Comparison of ENCODE assay signal across 8 cellular contexts in genomic region chr16:22008215-22009142, GRCh38. TPM values are rescaled to one million over a fixed set of nuclear protein-coding genes. Genes with fewer than 3 reads are reported as not detected.
DNase-seq lines count a peak whose midpoint lies in the region; ATAC-seq, FAIRE-seq and TF ChIP-seq lines count a peak whose summit lies in the region.

No MANE protein-coding gene starts in this region.

- DNase-seq in A549 (ENCODE audit: low read depth in 1 of 2, low spot score in 1 of 2) (peak; percentile 16 to 35), MM.1S (no peak), adipocyte (ENCODE audit: low read depth) (peak; percentile 64), skeletal muscle cell (ENCODE audit: low read depth) (no peak), foreskin melanocyte (no peak)

- H3K9ac ChIP-seq in MM.1S (ENCODE audit: low read length) (peak overlapping the region; percentile 77), adipocyte (ENCODE audit: low read length) (peak overlapping the region; percentile 85)

- H3K36me3 ChIP-seq in MM.1S (replicated peaks; ENCODE audit: insufficient read depth, low read length) (no peaks in the 10 kb centered on the region), adipocyte (ENCODE audit: control insufficient read depth, insufficient read depth, low read length, severe bottlenecking) (no peaks in the 10 kb centered on the region)

- H3K4me2 ChIP-seq in A549, result peak overlapping the region; percentile 100
- peak overlapping the region; percentile 69 for H3K4me2 ChIP-seq in MM.1S (ENCODE audit: low read depth, low read length)

- H3K27me3 ChIP-seq in MM.1S (replicated peaks; ENCODE audit: insufficient read depth, low read length) (no peaks in the 10 kb centered on the region), adipocyte (replicated peaks; ENCODE audit: control insufficient read depth, insufficient read depth, low read length) (no peaks in the 10 kb centered on the region)

- H3K9me3 ChIP-seq in A549 (no peaks in the 10 kb centered on the region), MM.1S (replicated peaks; ENCODE audit: insufficient read depth, low read length) (no peaks in the 10 kb centered on the region), adipocyte (ENCODE audit: control insufficient read depth, low read length) (no peaks in the 10 kb centered on the region)

- H3K4me3 ChIP-seq in A549, result peak overlapping the region; percentile 90
- H3K4me3 ChIP-seq in MM.1S (ENCODE audit: low read length), result peak overlapping the region; percentile 92
- peak overlapping the region; percentile 89 for H3K4me3 ChIP-seq in adipocyte (ENCODE audit: low read length)
- H3K4me3 ChIP-seq in iPS-11a (ENCODE audit: low read depth, low read length), result peak overlapping the region; percentile 80
- peak overlapping the region; percentile 91 for H3K4me3 ChIP-seq in skeletal muscle cell (ENCODE audit: low read depth, low read length)

- peaks cover 6% of the 10 kb centered on the region; the same call in 1 of the 2 replicates for H3F3A ChIP-seq in MM.1S (ENCODE audit: insufficient read depth, low read length)

- no peak for TF ChIP-seq EP300 in A549 (IDR thresholded peaks at IDR 0.05)

- no peak for TF ChIP-seq CTCF in A549 (IDR thresholded peaks at IDR 0.05)
- no peak for TF ChIP-seq CTCF in MM.1S (IDR thresholded peaks at IDR 0.05; ENCODE audit: low read length)

- no peak for TF ChIP-seq POLR2A in A549 (IDR thresholded peaks at IDR 0.05; ENCODE audit: low read length)

- POLR2A ChIA-PET in A549 (lab: Yijun Ruan, JAX), result interaction anchor here (1.0 to 2.7 kb wide), 7 partner anchors 8 to 180 kb away, joined by 3 to 17 read pairs (median 6); partner anchors contain the start of gene UQCRC2

- WGBS in A549 (ENCODE audit: missing lambda C conversion rate), result 2% methylated on average over 32 of the region's 70 CpGs

- no peaks in the 10 kb centered on the region for H3K9me2 ChIP-seq in MM.1S (replicated peaks; ENCODE audit: insufficient read depth, low read length)

- peak; percentile 31 to 38; a peak in 5 of 6 replicates for ATAC-seq in A549
- ATAC-seq in GM19023 (IDR thresholded peaks at IDR 0.05; ENCODE audit: unreplicated experiment), result peak; percentile 35
- ATAC-seq in GM21447 (IDR thresholded peaks at IDR 0.05; ENCODE audit: unreplicated experiment), result no peak

- no peak for FAIRE-seq in A549 (lab: Jason Lieb, UNC)

- H4K20me1 ChIP-seq in MM.1S (ENCODE audit: insufficient read depth, low read length), result no peaks in the 10 kb centered on the region

- H3K79me2 ChIP-seq in MM.1S (ENCODE audit: low read length), result peaks cover 48% of the 10 kb centered on the region

- no peak for TF ChIP-seq RAD21 in A549 (conservative IDR thresholded peaks at IDR 0.05 in 1 of 2, IDR thresholded peaks at IDR 0.05 in 1 of 2)

- peak overlapping the region; percentile 91 to 93 for H3K27ac ChIP-seq in A549
- H3K27ac ChIP-seq in MM.1S (ENCODE audit: low read length), result no peak overlapping the region

- H3K4me1 ChIP-seq in A549 (peaks cover 13% of the 10 kb centered on the region; the same call in 2 of the 3 replicates), MM.1S (ENCODE audit: low read length) (peaks cover 13% of the 10 kb centered on the region), adipocyte (ENCODE audit: control insufficient read depth, insufficient read depth, low read length) (peaks cover 11% of the 10 kb centered on the region)

- H2AFZ ChIP-seq in MM.1S (ENCODE audit: low read length), result peak overlapping the region; percentile 72

- CTCF ChIA-PET in A549 (lab: Yijun Ruan, JAX), result interaction anchor here (0.9 to 13.7 kb wide), 9 partner anchors 9 to 180 kb away, joined by 3 to 226 read pairs (median 4); partner anchors contain the start of genes PDZD9 and UQCRC2

TF ChIP-seq in A549, 52 proteins besides CTCF, POLR2A, EP300 and RAD21:
- TF ChIP-seq HES2 (IDR thresholded peaks at IDR 0.05) (no peak), BCL3 (IDR thresholded peaks at IDR 0.05) (peak; percentile 22; the same call in 1 of the 3 replicates), JUN (IDR thresholded peaks at IDR 0.05) (0 out of 5 replicates have a peak, but pooled peaks of 1 of the 2 experiments have one; percentile 25), HEYL (CRISPR knock-in tag; IDR thresholded peaks at IDR 0.05) (no peak)

RNA-seq across cellular contexts. Expression of gene MOSMO, which starts 0.6 kb away (rescaled TPM):
- polyA plus RNA-seq in A549 (2011; rRNA removed) (14.4 and 14.7 TPM in 2 replicates), A549 (2017; fragmentation: RNase III; extraction: RNeasy Plus Mini Kit Qiagen cat#74134 plus additional on column Dnase treatment) (9.6 to 10.6 TPM (median 9.7 TPM) in 3 replicates)
- 3.9 and 4.7 TPM in 2 replicates for polyA plus RNA-seq in A549 (2012; cell fraction: cytosol; rRNA removed)
- polyA plus RNA-seq in A549 (2012; cell fraction: nucleus; rRNA removed), result 4.9 and 6.7 TPM in 2 replicates
- polyA minus RNA-seq in A549 (2011; rRNA and poly(A)+ RNA removed), result 4.9 and 7.2 TPM in 2 replicates

RNA-seq across cellular contexts. Expression of gene PDZD9, which starts 7.6 kb away (rescaled TPM):
- polyA plus RNA-seq in A549 (2011; rRNA removed) (not detected in 2 replicates), A549 (2017; fragmentation: RNase III; extraction: RNeasy Plus Mini Kit Qiagen cat#74134 plus additional on column Dnase treatment) (not detected in 3 replicates)
- polyA plus RNA-seq in A549 (2012; cell fraction: cytosol; rRNA removed), result not detected in 2 replicates
- not detected in 2 replicates for polyA plus RNA-seq in A549 (2012; cell fraction: nucleus; rRNA removed)
- not detected in 2 replicates for polyA minus RNA-seq in A549 (2011; rRNA and poly(A)+ RNA removed)

RNA-seq across cellular contexts. Expression of gene UQCRC2, which starts 55.3 kb away (rescaled TPM):
- polyA plus RNA-seq in A549 (2011; rRNA removed) (257 and 295 TPM in 2 replicates), A549 (2017; fragmentation: RNase III; extraction: RNeasy Plus Mini Kit Qiagen cat#74134 plus additional on column Dnase treatment) (233 to 253 TPM (median 237 TPM) in 3 replicates)
- 156 and 179 TPM in 2 replicates for polyA plus RNA-seq in A549 (2012; cell fraction: cytosol; rRNA removed)
- 110 and 153 TPM in 2 replicates for polyA plus RNA-seq in A549 (2012; cell fraction: nucleus; rRNA removed)
- 239 and 246 TPM in 2 replicates for polyA minus RNA-seq in A549 (2011; rRNA and poly(A)+ RNA removed)

Comparison
In these comparisons a context has a peak if more than half of its experiments do, and no peak if none do; other contexts are left out.
1. DNase-seq: peak in A549 (2 of 2) and adipocyte (single experiment); none in MM.1S (single experiment), skeletal muscle cell (single experiment) and foreskin melanocyte (single experiment).
2. Peak in every context shown above with its lines, with median percentiles within 50 percentile points of each other: H3K4me3 ChIP-seq.